8 cellular contexts compared by ENCODE assay signal in genomic region chr7:92768501-92769360, GRCh38.
DNase-seq lines count a peak whose midpoint lies in the region; ATAC-seq, FAIRE-seq and TF ChIP-seq lines count a peak whose summit lies in the region.

No MANE protein-coding gene starts in this region.

- H3K4me2 ChIP-seq in A549, result peak overlapping the region; percentile 81

- H3K4me3 ChIP-seq in A549 (no peak overlapping the region), SJCRH30 (no peak overlapping the region), fibroblast of villous mesenchyme (ENCODE audit: low read depth, low read length) (no peak overlapping the region), coronary artery (no peak overlapping the region)

- peaks cover 66% of the 10 kb centered on the region for H3K36me3 ChIP-seq in SJCRH30

- no peak for TF ChIP-seq POLR2A in A549 (IDR thresholded peaks at IDR 0.05; ENCODE audit: low read length)

- no peaks in the 10 kb centered on the region for H3K27me3 ChIP-seq in SJCRH30

- no peak for TF ChIP-seq EP300 in A549 (IDR thresholded peaks at IDR 0.05)

- no peak for FAIRE-seq in A549 (lab: Jason Lieb, UNC)

- POLR2A ChIA-PET in A549 (lab: Yijun Ruan, JAX), result interaction anchor here (3.1 kb wide), 1 partner anchor 64 kb away, joined by 12 read pairs; no protein-coding TSS in a partner anchor

- H3K4me1 ChIP-seq in A549 (peaks cover 85% of the 10 kb centered on the region), SJCRH30 (peaks cover 49% of the 10 kb centered on the region)

- ATAC-seq in A549 (peak in 1 of 2 experiments; percentile 10; a peak in 1 of 6 replicates), GM18907 (IDR thresholded peaks at IDR 0.05; ENCODE audit: unreplicated experiment) (peak; percentile 84), HG03066 (IDR thresholded peaks at IDR 0.05; ENCODE audit: low read depth, unreplicated experiment) (peak; percentile 85)

- CTCF ChIA-PET in A549 (lab: Yijun Ruan, JAX), result interaction anchor here (1.1 to 1.4 kb wide), 3 partner anchors 11 to 148 kb away, joined by 3 read pairs; no protein-coding TSS in a partner anchor

- H3K27ac ChIP-seq in A549, result peak overlapping the region; percentile 82 to 84
- H3K27ac ChIP-seq in SJCRH30, result peak overlapping the region; percentile 59
- H3K27ac ChIP-seq in coronary artery, result no peak overlapping the region

- no peak for TF ChIP-seq RAD21 in A549 (conservative IDR thresholded peaks at IDR 0.05 in 1 of 2, IDR thresholded peaks at IDR 0.05 in 1 of 2)

- H3K9me3 ChIP-seq in A549 (no peaks in the 10 kb centered on the region), SJCRH30 (replicated peaks) (no peaks in the 10 kb centered on the region)

- no peak for TF ChIP-seq CTCF in A549 (IDR thresholded peaks at IDR 0.05)
- TF ChIP-seq CTCF in fibroblast of villous mesenchyme (IDR thresholded peaks at IDR 0.05; ENCODE audit: insufficient read depth, low read depth, low read length), result no peak
- TF ChIP-seq CTCF in coronary artery (IDR thresholded peaks at IDR 0.05), result no peak

- WGBS in A549 (ENCODE audit: missing lambda C conversion rate), result 68% methylated on average over 5 of the region's 5 CpGs

- DNase-seq in A549 (ENCODE audit: low read depth in 1 of 2, low spot score in 1 of 2) (no peak), SJCRH30 (peak; percentile 33 to 72), fibroblast of villous mesenchyme (ENCODE audit: low read depth) (peak; percentile 56), kidney glomerular epithelial cell (lab: John Stamatoyannopoulos, UW) (no peak), hepatic stellate cell (ENCODE audit: low spot score) (no peak), coronary artery (ENCODE audit: low spot score) (no peak)

TF ChIP-seq in A549, 52 proteins besides CTCF, POLR2A, EP300 and RAD21:
- TF ChIP-seq CEBPB (IDR thresholded peaks at IDR 0.05) (0 out of 4 replicates have a peak, but pooled peaks of 1 of the 2 experiments have one; percentile 10), BCL3 (IDR thresholded peaks at IDR 0.05) (no peak)
- TF ChIP-seq, protein P1, sequence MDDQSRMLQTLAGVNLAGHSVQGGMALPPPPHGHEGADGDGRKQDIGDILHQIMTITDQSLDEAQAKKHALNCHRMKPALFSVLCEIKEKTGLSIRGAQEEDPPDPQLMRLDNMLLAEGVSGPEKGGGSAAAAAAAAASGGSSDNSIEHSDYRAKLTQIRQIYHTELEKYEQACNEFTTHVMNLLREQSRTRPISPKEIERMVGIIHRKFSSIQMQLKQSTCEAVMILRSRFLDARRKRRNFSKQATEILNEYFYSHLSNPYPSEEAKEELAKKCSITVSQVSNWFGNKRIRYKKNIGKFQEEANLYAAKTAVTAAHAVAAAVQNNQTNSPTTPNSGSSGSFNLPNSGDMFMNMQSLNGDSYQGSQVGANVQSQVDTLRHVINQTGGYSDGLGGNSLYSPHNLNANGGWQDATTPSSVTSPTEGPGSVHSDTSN (IDR thresholded peaks at IDR 0.05), result no peak

Comparison
In these comparisons a context has a peak if more than half of its experiments do, and no peak if none do; other contexts are left out.
1. DNase-seq: peak in SJCRH30 (2 of 2) and fibroblast of villous mesenchyme (single experiment); none in A549 (0 of 2), kidney glomerular epithelial cell (single experiment), hepatic stellate cell (single experiment) and coronary artery (single experiment).
2. H3K27ac ChIP-seq: peak in A549 (2 of 2) and SJCRH30 (single experiment); none in coronary artery (0 of 2).